In genomic region chr20:57388953-57389694, GRCh38 we compare ENCODE assay signal across 8 cellular contexts. TPM values are rescaled to one million over a fixed set of nuclear protein-coding genes. Genes with fewer than 3 reads are reported as not detected.
A peak's percentile ranks its signal among the peaks of the same experiment; 100 is the strongest.
DNase-seq lines count a peak whose midpoint lies in the region; ATAC-seq and TF ChIP-seq lines count a peak whose summit lies in the region.

No MANE protein-coding gene starts in this region.

- TF ChIP-seq CTCF in A673 (conservative IDR thresholded peaks at IDR 0.05; ENCODE audit: low read depth, low read length): no peak

- H3K4me1 ChIP-seq in A673 (ENCODE audit: insufficient read depth, low read length, poor library complexity, severe bottlenecking): peaks cover 18% of the 10 kb centered on the region
- H3K4me1 ChIP-seq in endocrine pancreas (ENCODE audit: control insufficient read depth, insufficient read depth, low read length): no peaks in the 10 kb centered on the region

- TF ChIP-seq POLR2A in GM18526 (IDR thresholded peaks at IDR 0.05; ENCODE audit: extremely low read depth, insufficient read length): peak; percentile 24

- no TSS peak for BruUV-seq in A673 (replicated peaks; lab: Mats Ljungman, UMichigan)

- DNase-seq in A673 (ENCODE audit: low spot score) (peak; percentile 61), MV-4-11 (lab: John Stamatoyannopoulos, UW) (peak; percentile 28), memory B cell (ENCODE audit: low spot score in 2 of 2) (peak in 1 of 2 donors; percentile 71)
- DNase-seq in activated CD4-positive, alpha-beta T cell treated with anti-CD3 and anti-CD28 coated beads, Interleukin-2, amount 50 U/mL, for 4 hours: peak; percentile 46 to 50
- DNase-seq in stimulated activated naive CD4-positive, alpha-beta T cell treated with Interleukin-2 at 50 U/mL for 16 hours (lab: John Stamatoyannopoulos, UW): peak; percentile 56

- H3K27ac Mint-ChIP-seq in memory B cell: peak overlapping the region; percentile 99

- CTCF ChIA-PET in A673 (lab: Charles Lee): interaction anchor here (0.6 kb wide), 1 partner anchor 719 kb away, joined by 3 read pairs; no protein-coding TSS in a partner anchor

- H3K4me3 ChIP-seq in A673 (ENCODE audit: low read depth, low read length, poor library complexity, severe bottlenecking): peak overlapping the region; percentile 23
- H3K4me3 ChIP-seq in endocrine pancreas (ENCODE audit: control insufficient read depth, insufficient read depth, low read length): no peak overlapping the region

- H3K27me3 Mint-ChIP-seq in memory B cell: no peaks in the 10 kb centered on the region

- peaks cover 15% of the 10 kb centered on the region for H3K36me3 Mint-ChIP-seq in memory B cell

- H3K4me1 Mint-ChIP-seq in memory B cell: peaks cover 24% of the 10 kb centered on the region

- no peaks in the 10 kb centered on the region for H3K9me3 ChIP-seq in A673 (ENCODE audit: low read depth, low read length, poor library complexity, severe bottlenecking)
- no peaks in the 10 kb centered on the region for H3K9me3 ChIP-seq in endocrine pancreas (ENCODE audit: control insufficient read depth, low read length)

- H3K27ac ChIP-seq in A673 (ENCODE audit: low read depth, low read length, poor library complexity, severe bottlenecking): peak overlapping the region; percentile 50

- intact Hi-C loops in A673 (cut with micrococcal nuclease; ENCODE audit: unreplicated experiment): no loop called here

- peaks cover 7% of the 10 kb centered on the region for H3K36me3 ChIP-seq in A673 (ENCODE audit: insufficient read depth, low read length, poor library complexity, severe bottlenecking)
- no peaks in the 10 kb centered on the region for H3K36me3 ChIP-seq in endocrine pancreas (ENCODE audit: control insufficient read depth, insufficient read depth, low read length)

- peak overlapping the region; percentile 92 for H3K4me3 Mint-ChIP-seq in memory B cell

- H3K9ac ChIP-seq in endocrine pancreas (ENCODE audit: control insufficient read depth, insufficient read depth, low read length): peak overlapping the region; percentile 47

- ATAC-seq in memory B cell (ENCODE audit: low read depth): peak; percentile 26
- no peak for ATAC-seq in HG03039 (IDR thresholded peaks at IDR 0.05; ENCODE audit: unreplicated experiment)

- POLR2A ChIA-PET in A673 (lab: Charles Lee; ENCODE audit: low non-redundant PET): interaction anchor here (0.6 kb wide), 1 partner anchor 258 kb away, joined by 14 read pairs; no protein-coding TSS in a partner anchor

- H3K27me3 ChIP-seq in A673 (replicated peaks; ENCODE audit: insufficient read depth, low read depth, low read length, poor library complexity) (no peaks in the 10 kb centered on the region), endocrine pancreas (ENCODE audit: control insufficient read depth, insufficient read depth, low read length) (no peaks in the 10 kb centered on the region)

- H3K9me3 Mint-ChIP-seq in memory B cell: no peaks in the 10 kb centered on the region

RNA-seq across cellular contexts. Expression of gene RBM38, which starts 2.1 kb away (rescaled TPM):
- total RNA-seq in A673 (2021): 51.7 and 52.7 TPM in 2 replicates

RNA-seq across cellular contexts. Expression of gene RAE1, which starts 38.1 kb away (rescaled TPM):
- total RNA-seq in A673 (2021): 59.4 and 70.9 TPM in 2 replicates

RNA-seq across cellular contexts. Expression of gene SPO11, which starts 59.5 kb away (rescaled TPM):
- not detected in 2 replicates for total RNA-seq in A673 (2021)
